ENCODE assay signal across 12 cellular contexts in the genomic region with DNA sequence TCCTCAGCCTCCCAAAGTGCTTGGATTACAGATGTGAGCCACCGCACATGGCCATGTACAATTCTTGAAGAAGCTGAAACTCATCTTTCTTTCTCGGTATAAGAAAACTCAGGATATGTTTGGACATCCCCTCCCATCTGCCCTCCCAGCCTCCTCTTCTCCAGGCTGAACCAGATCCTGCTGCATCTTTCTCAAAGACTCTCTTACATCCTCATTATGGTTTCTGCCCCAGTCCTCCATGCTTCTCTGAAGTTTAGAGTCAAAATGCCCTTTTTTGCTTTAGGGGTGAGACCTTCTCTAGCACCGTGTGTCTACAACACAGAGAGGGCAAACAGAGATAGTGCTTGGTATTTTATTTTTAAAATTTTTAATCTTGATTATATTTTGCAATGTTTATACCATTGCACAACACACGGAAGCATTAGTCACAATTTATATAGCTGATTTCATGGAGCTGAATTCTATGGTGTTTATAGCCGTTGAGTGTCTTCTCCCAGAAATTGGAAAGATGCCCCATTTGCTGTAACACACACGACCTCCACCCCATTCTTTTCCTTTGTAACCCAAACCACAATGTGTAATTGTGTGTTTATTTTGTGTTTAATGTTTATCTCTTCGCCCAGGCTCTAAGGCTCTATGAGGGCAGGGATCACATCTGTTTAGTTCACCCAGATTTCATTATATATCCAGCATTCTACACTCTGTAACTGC.
A peak's percentile ranks its signal among the peaks of the same experiment; 100 is the strongest.
DNase-seq lines count a peak whose midpoint lies in the region; ATAC-seq and TF ChIP-seq lines count a peak whose summit lies in the region.
"Had no signal": no experiment of that assay in that cellular context is flagged by ENCODE, and none has a peak within 500 bp of the region (broad histone marks: within the 10 kb centered on the region; RNA-seq: fewer than 3 reads in every experiment).

No MANE protein-coding gene starts in this region.

- TF ChIP-seq EP300 in gastroesophageal sphincter (IDR thresholded peaks at IDR 0.05) = no peak

- H3K4me3 ChIP-seq in breast epithelium = no peak overlapping the region
- no peak overlapping the region for H3K4me3 ChIP-seq in gastroesophageal sphincter
- H3K4me3 ChIP-seq in vagina = no peak overlapping the region
- H3K4me3 ChIP-seq in naive thymus-derived CD4-positive, alpha-beta T cell (ENCODE audit: low read length) = no peak overlapping the region

- H3K36me3 ChIP-seq in breast epithelium = no peaks in the 10 kb centered on the region
- no peaks in the 10 kb centered on the region for H3K36me3 ChIP-seq in gastroesophageal sphincter
- no peaks in the 10 kb centered on the region for H3K36me3 ChIP-seq in vagina
- H3K36me3 ChIP-seq in naive thymus-derived CD4-positive, alpha-beta T cell (ENCODE audit: control insufficient read depth in 2 of 3, insufficient read depth in 3 of 3, low read length in 3 of 3) = no peaks in the 10 kb centered on the region

- peaks cover 8% of the 10 kb centered on the region for H3K4me1 Mint-ChIP-seq in MCF 10A (ENCODE audit: insufficient read depth, unreplicated experiment)
- peaks cover 0 to 6% (median 0%) of the 10 kb centered on the region in 7 donors for H3K4me1 Mint-ChIP-seq in naive thymus-derived CD4-positive, alpha-beta T cell

- no peak for TF ChIP-seq CTCF in MCF 10A (IDR thresholded peaks at IDR 0.05; ENCODE audit: unreplicated experiment)
- no peak for TF ChIP-seq CTCF in breast epithelium (IDR thresholded peaks at IDR 0.05)
- TF ChIP-seq CTCF in gastroesophageal sphincter (IDR thresholded peaks at IDR 0.05) = no peak
- no peak for TF ChIP-seq CTCF in vagina (IDR thresholded peaks at IDR 0.05)

- H3K27me3 Mint-ChIP-seq in MCF 10A (ENCODE audit: insufficient read depth, unreplicated experiment) = peaks cover 12% of the 10 kb centered on the region
- peaks cover 0 to 8% (median 5%) of the 10 kb centered on the region in 5 donors for H3K27me3 Mint-ChIP-seq in naive thymus-derived CD4-positive, alpha-beta T cell

- no peaks in the 10 kb centered on the region for H3K4me1 ChIP-seq in breast epithelium
- peaks cover 0 to 25% (median 0%) of the 10 kb centered on the region in 3 donors for H3K4me1 ChIP-seq in gastroesophageal sphincter
- peaks cover 19% of the 10 kb centered on the region for H3K4me1 ChIP-seq in vagina
- H3K4me1 ChIP-seq in naive thymus-derived CD4-positive, alpha-beta T cell (ENCODE audit: control insufficient read depth in 2 of 2, insufficient read depth in 2 of 2, low read length in 2 of 2) = no peaks in the 10 kb centered on the region

- WGBS in gastroesophageal sphincter (ENCODE audit: low coverage in 1 of 2), 2 donors = 81 to 84% methylated on average over 5 to 7 of the region's 7 CpGs

- H3K9me3 Mint-ChIP-seq in MCF 10A (ENCODE audit: unreplicated experiment) = peaks cover 13% of the 10 kb centered on the region
- H3K9me3 Mint-ChIP-seq in naive thymus-derived CD4-positive, alpha-beta T cell = peaks cover 0 to 9% (median 0%) of the 10 kb centered on the region in 11 donors

- BruUV-seq in MCF 10A (replicated peaks; lab: Mats Ljungman, UMichigan) = no TSS peak

- peak overlapping the region; percentile 5 for H3K27ac Mint-ChIP-seq in MCF 10A (ENCODE audit: low read depth, unreplicated experiment)
- H3K27ac Mint-ChIP-seq in naive thymus-derived CD4-positive, alpha-beta T cell = no peak overlapping the region
- H3K27ac Mint-ChIP-seq: activated CD8-positive, alpha-beta T cell treated with anti-CD3 and anti-CD28 coated beads for 36 hours; activated naive CD8-positive, alpha-beta T cell treated with anti-CD3 and anti-CD28 coated beads, Interleukin-2, amount 10 ng/mL, durations not matched to agents 7 days and 5 days had no signal

- POLR2A ChIA-PET in MCF 10A (lab: Yijun Ruan, JAX) = interaction anchor here (1.4 kb wide), 1 partner anchor 40 kb away, joined by 7 read pairs; no protein-coding TSS in a partner anchor
- POLR2A ChIA-PET in naive thymus-derived CD4-positive, alpha-beta T cell (lab: Charles Lee) = no interaction called here

- intact Hi-C loops in MCF 10A (cut with micrococcal nuclease) (loop anchor here (1.0 kb wide), 1 partner anchor 39 kb away; no protein-coding TSS in a partner anchor), breast epithelium (cut with DNase I; ENCODE audit: low total_unique reads) (no loop called here), vagina (cut with DNase I) (no loop called here)
- intact Hi-C loops in naive thymus-derived CD4-positive, alpha-beta T cell (cut with micrococcal nuclease) = no loop called here

- no peak overlapping the region for H3K4me3 Mint-ChIP-seq in MCF 10A (ENCODE audit: unreplicated experiment)
- H3K4me3 Mint-ChIP-seq in naive thymus-derived CD4-positive, alpha-beta T cell = no peak overlapping the region
- H3K4me3 Mint-ChIP-seq: activated CD8-positive, alpha-beta T cell treated with anti-CD3 and anti-CD28 coated beads for 36 hours; activated naive CD8-positive, alpha-beta T cell treated with anti-CD3 and anti-CD28 coated beads, Interleukin-2, amount 10 ng/mL, durations not matched to agents 7 days and 5 days had no signal

- H3K36me3 Mint-ChIP-seq in MCF 10A (ENCODE audit: insufficient read depth, unreplicated experiment) = no peaks in the 10 kb centered on the region
- H3K36me3 Mint-ChIP-seq in naive thymus-derived CD4-positive, alpha-beta T cell = no peaks in the 10 kb centered on the region
- H3K36me3 Mint-ChIP-seq: activated naive CD8-positive, alpha-beta T cell treated with anti-CD3 and anti-CD28 coated beads, Interleukin-2, amount 10 ng/mL, durations not matched to agents 7 days and 5 days had no signal

- no peak for TF ChIP-seq POLR2A in breast epithelium (IDR thresholded peaks at IDR 0.05)
- TF ChIP-seq POLR2A in gastroesophageal sphincter (IDR thresholded peaks at IDR 0.05) = no peak
- TF ChIP-seq POLR2A in vagina (IDR thresholded peaks at IDR 0.05) = no peak

- H3K27ac ChIP-seq in breast epithelium (no peak overlapping the region), gastroesophageal sphincter (no peak overlapping the region), vagina (peak overlapping the region; percentile 54)
- no peak overlapping the region for H3K27ac ChIP-seq in naive thymus-derived CD4-positive, alpha-beta T cell (ENCODE audit: low read depth, low read length)

- H3K27me3 ChIP-seq in breast epithelium = no peaks in the 10 kb centered on the region
- H3K27me3 ChIP-seq in gastroesophageal sphincter = no peaks in the 10 kb centered on the region
- no peaks in the 10 kb centered on the region for H3K27me3 ChIP-seq in vagina
- H3K27me3 ChIP-seq in naive thymus-derived CD4-positive, alpha-beta T cell (ENCODE audit: control insufficient read depth in 2 of 2, insufficient read depth in 2 of 2, low read length in 2 of 2) = no peaks in the 10 kb centered on the region

- CTCF ChIA-PET in MCF 10A (lab: Yijun Ruan, JAX) = interaction anchor here (0.6 to 1.1 kb wide), 2 partner anchors 17 to 874 kb away, joined by 3 to 6 read pairs; no protein-coding TSS in a partner anchor
- CTCF ChIA-PET in naive thymus-derived CD4-positive, alpha-beta T cell (lab: Charles Lee) = no interaction called here

- ATAC-seq in gastroesophageal sphincter = peak; percentile 14
- ATAC-seq in naive thymus-derived CD4-positive, alpha-beta T cell = no peak
- ATAC-seq: activated CD8-positive, alpha-beta T cell treated with anti-CD3 and anti-CD28 coated beads for 36 hours had no signal

- H3K9me3 ChIP-seq in breast epithelium = no peaks in the 10 kb centered on the region
- no peaks in the 10 kb centered on the region for H3K9me3 ChIP-seq in gastroesophageal sphincter
- H3K9me3 ChIP-seq in vagina = no peaks in the 10 kb centered on the region
- no peaks in the 10 kb centered on the region for H3K9me3 ChIP-seq in naive thymus-derived CD4-positive, alpha-beta T cell (ENCODE audit: control insufficient read depth in 2 of 3, low read length in 3 of 3)

- DNase-seq in MCF 10A (ENCODE audit: unreplicated experiment) (peak; percentile 80), breast epithelium (ENCODE audit: low spot score in 2 of 2) (no peak), amniotic stem cell (lab: John Stamatoyannopoulos, UW) (peak; percentile 41), vagina (ENCODE audit: extremely low spot score in 2 of 2) (no peak), RKO (ENCODE audit: low spot score) (no peak), HuH-7.5 (ENCODE audit: low spot score) (no peak)
- no peak for DNase-seq in naive thymus-derived CD4-positive, alpha-beta T cell
- DNase-seq: ACHN; activated CD8-positive, alpha-beta T cell treated with anti-CD3 and anti-CD28 coated beads for 36 hours; activated naive CD8-positive, alpha-beta T cell treated with anti-CD3 and anti-CD28 coated beads, Interleukin-2, amount 10 ng/mL, durations not matched to agents 7 days and 5 days; NCI-H510A had no signal

Comparison
In these comparisons a context has a peak if more than half of its experiments do, and no peak if none do; other contexts are left out.
1. DNase-seq: peak in MCF 10A (single experiment) and amniotic stem cell (single experiment); none in breast epithelium (0 of 2), vagina (0 of 2), RKO (single experiment), naive thymus-derived CD4-positive, alpha-beta T cell (0 of 9) and HuH-7.5 (single experiment).